In the genomic region with DNA sequence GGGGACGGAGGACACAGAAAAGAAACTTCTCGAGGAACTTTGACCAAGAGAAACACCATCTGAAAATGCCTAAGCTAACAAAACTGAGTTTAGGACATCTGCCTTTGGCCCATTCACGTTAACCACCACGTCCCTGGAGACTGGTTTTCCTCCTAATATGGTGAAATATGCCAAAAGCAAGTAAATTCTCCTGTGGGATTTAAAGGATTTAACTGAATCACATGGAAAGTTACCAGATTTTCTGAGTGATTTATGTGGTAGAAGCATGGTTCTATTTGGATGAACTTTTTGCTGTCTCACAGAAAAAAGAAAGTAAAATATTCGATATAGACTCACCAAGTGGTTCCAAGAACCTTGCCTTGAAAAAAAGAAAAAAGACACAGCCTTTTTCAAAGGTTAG, we compare ENCODE assay signal across 15 cellular contexts. TPM values are rescaled to one million over a fixed set of nuclear protein-coding genes. Genes with fewer than 3 reads are reported as not detected.
A peak's percentile ranks its signal among the peaks of the same experiment; 100 is the strongest.
DNase-seq lines count a peak whose midpoint lies in the region; ATAC-seq, FAIRE-seq and TF ChIP-seq lines count a peak whose summit lies in the region.
"Had no signal": no experiment of that assay in that cellular context is flagged by ENCODE, and none has a peak within 500 bp of the region (broad histone marks: within the 10 kb centered on the region; RNA-seq: fewer than 3 reads in every experiment).

No MANE protein-coding gene starts in this region.

- H3K4me3 Mint-ChIP-seq in astrocyte (ENCODE audit: unreplicated experiment): no peak overlapping the region
- H3K4me3 Mint-ChIP-seq: H9 had no signal

- DNase-seq in GOT3 (lab: John Stamatoyannopoulos, UW) (peak; percentile 33), astrocyte (ENCODE audit: low read depth) (peak; percentile 87), left ventricle myocardium inferior (no peak), thoracic aorta (ENCODE audit: low spot score) (no peak), HUDEP-2 (lab: John Stamatoyannopoulos, UW; ENCODE audit: unreplicated experiment in 76 of 76) (no peak)
- DNase-seq: activated T-cell treated with anti-CD3 and anti-CD28 coated beads for 4 hours, H9, midbrain, NCI-H1436 treated with DMSO at 0.1 percent for 48 hours, NCI-H748 treated with DMSO at 0.1 percent for 48 hours had no signal

- peaks cover 23% of the 10 kb centered on the region for H3K4me1 Mint-ChIP-seq in astrocyte (ENCODE audit: low read depth, unreplicated experiment)

- no peak overlapping the region for H3K27ac Mint-ChIP-seq in astrocyte (ENCODE audit: unreplicated experiment)

- H3K36me3 Mint-ChIP-seq in astrocyte (ENCODE audit: low read depth, unreplicated experiment): no peaks in the 10 kb centered on the region

- H3K9me3 Mint-ChIP-seq in astrocyte (ENCODE audit: unreplicated experiment): peaks cover under 1% of the 10 kb centered on the region
- H3K9me3 Mint-ChIP-seq: H9 had no signal

- peak overlapping the region; percentile 14 for H2AFZ ChIP-seq in astrocyte (ENCODE audit: low read depth, low read length)

- H3K4me3 ChIP-seq in astrocyte (ENCODE audit: insufficient read depth, low read depth, low read length) (no peak overlapping the region), left ventricle myocardium inferior (no peak overlapping the region), thoracic aorta (peak overlapping the region; percentile 50)
- H3K4me3 ChIP-seq: GM12878 had no signal

- no peaks in the 10 kb centered on the region for H3K36me3 ChIP-seq in astrocyte (ENCODE audit: insufficient read depth, low read length)
- no peaks in the 10 kb centered on the region for H3K36me3 ChIP-seq in left ventricle myocardium inferior
- H3K36me3 ChIP-seq in thoracic aorta: no peaks in the 10 kb centered on the region

- peaks cover 24% of the 10 kb centered on the region for H3K4me1 ChIP-seq in astrocyte (ENCODE audit: insufficient read depth, low read length)
- H3K4me1 ChIP-seq in left ventricle myocardium inferior: peaks cover 11% of the 10 kb centered on the region
- H3K4me1 ChIP-seq in thoracic aorta (ENCODE audit: control insufficient read depth in 1 of 2, low read depth in 2 of 2): peaks cover 23 to 37% of the 10 kb centered on the region in 2 donors

- peak; percentile 47 for ATAC-seq in thoracic aorta (ENCODE audit: insufficient number of reproducible peaks, low FRiP score, low read depth)
- ATAC-seq in GM21717 (IDR thresholded peaks at IDR 0.05; ENCODE audit: unreplicated experiment): no peak
- ATAC-seq in GM19395 (IDR thresholded peaks at IDR 0.05; ENCODE audit: unreplicated experiment): no peak
- ATAC-seq in HG03175 (IDR thresholded peaks at IDR 0.05; ENCODE audit: unreplicated experiment): no peak
- ATAC-seq: GM12878 had no signal

- peak overlapping the region; percentile 56 for H3K4me2 ChIP-seq in astrocyte (ENCODE audit: low read length)

- H3K79me2 ChIP-seq in astrocyte (ENCODE audit: insufficient read depth, low read length): no peaks in the 10 kb centered on the region

- H3K27me3 Mint-ChIP-seq in astrocyte (ENCODE audit: low read depth, unreplicated experiment): no peaks in the 10 kb centered on the region

- peak overlapping the region; percentile 63 for H3K27ac ChIP-seq in astrocyte (ENCODE audit: low read depth, low read length)
- H3K27ac ChIP-seq in left ventricle myocardium inferior (replicated peaks): peak overlapping the region; percentile 11
- peak overlapping the region; percentile 12 to 42 for H3K27ac ChIP-seq in thoracic aorta

- no peaks in the 10 kb centered on the region for H3K27me3 ChIP-seq in astrocyte (ENCODE audit: insufficient read depth, low read length)
- H3K27me3 ChIP-seq in left ventricle myocardium inferior (ENCODE audit: low read depth): peaks cover 8% of the 10 kb centered on the region
- H3K27me3 ChIP-seq in thoracic aorta (replicated peaks; ENCODE audit: insufficient read depth): no peaks in the 10 kb centered on the region

- no peaks in the 10 kb centered on the region for H3K9me3 ChIP-seq in astrocyte (ENCODE audit: insufficient read depth, low read depth, low read length)
- H3K9me3 ChIP-seq in left ventricle myocardium inferior (replicated peaks): no peaks in the 10 kb centered on the region
- no peaks in the 10 kb centered on the region for H3K9me3 ChIP-seq in thoracic aorta

- TF ChIP-seq CTCF in astrocyte (IDR thresholded peaks at IDR 0.05; ENCODE audit: insufficient read depth, low read depth, low read length): no peak
- no peak for TF ChIP-seq CTCF in left ventricle myocardium inferior (IDR thresholded peaks at IDR 0.05; ENCODE audit: borderline replicate concordance)
- no peak for TF ChIP-seq CTCF in thoracic aorta (IDR thresholded peaks at IDR 0.05)

- FAIRE-seq in astrocyte (lab: Jason Lieb, UNC): peak; percentile 17
- FAIRE-seq: endometrium, GM12878 had no signal

- H4K20me1 ChIP-seq in astrocyte (ENCODE audit: insufficient read depth, low read length): no peaks in the 10 kb centered on the region

- intact Hi-C loops in left ventricle myocardium inferior (cut with micrococcal nuclease): no loop called here

- H3K9ac ChIP-seq in astrocyte (ENCODE audit: low read length): no peak overlapping the region

RNA-seq across cellular contexts. Expression of a gene that starts 30.4 kb away (rescaled TPM):
- total RNA-seq in astrocyte (2.1 and 4.4 TPM in 2 replicates), left ventricle myocardium inferior (2.9 TPM), thoracic aorta (1 to 10 TPM in 1 of 2 donors, under 1 TPM in 1; 0.54 to 2.3 TPM)
- total RNA-seq: GM12878 had no signal

Comparison
In these comparisons a context has a peak if more than half of its experiments do, and no peak if none do; other contexts are left out.
1. DNase-seq: peak in GOT3 (single experiment) and astrocyte (single experiment); none in left ventricle myocardium inferior (single experiment), thoracic aorta (single experiment) and HUDEP-2 (0 of 76).
2. H3K27ac ChIP-seq: peak in every context shown above with its lines; median percentile 63 in astrocyte; 27 in thoracic aorta; 11 in left ventricle myocardium inferior.